In genomic region chr6:137202078-137202477, GRCh38 we compare ENCODE assay signal across 12 cellular contexts. TPM values are rescaled to one million over a fixed set of nuclear protein-coding genes. Genes with fewer than 3 reads are reported as not detected.
DNase-seq lines count a peak whose midpoint lies in the region; ATAC-seq and TF ChIP-seq lines count a peak whose summit lies in the region.
"Had no signal": no experiment of that assay in that cellular context is flagged by ENCODE, and none has a peak within 500 bp of the region (broad histone marks: within the 10 kb centered on the region; RNA-seq: fewer than 3 reads in every experiment).

No MANE protein-coding gene starts in this region.

- H3K4me2 ChIP-seq in DOHH2 (ENCODE audit: low read length), result no peak overlapping the region

- no peaks in the 10 kb centered on the region for H3K27me3 ChIP-seq in DOHH2 (ENCODE audit: control insufficient read depth, low read length)
- H3K27me3 ChIP-seq: esophagus muscularis mucosa had no signal

- DNase-seq in choroid plexus epithelial cell (ENCODE audit: low read depth) (no peak), nephron progenitor cell (peak; percentile 4), SIG-M5 treated with dmso at 0.1 percent for 504 hours (lab: John Stamatoyannopoulos, UW; ENCODE audit: unreplicated experiment) (no peak), iPS-NIHi7 (ENCODE audit: extremely low spot score) (no peak)
- no peak for DNase-seq in activated naive CD4-positive, alpha-beta T cell treated with anti-CD3 and anti-CD28 coated beads, Interleukin-2, amount 50 U/mL, for 16 hours
- no peak for DNase-seq in activated naive CD4-positive, alpha-beta T cell treated with anti-CD3 and anti-CD28 coated beads, Interleukin-2, amount 50 U/mL, for 72 hours (ENCODE audit: low spot score in 2 of 2)
- DNase-seq: activated T-cell treated with anti-CD3 and anti-CD28 coated beads, Interleukin-2, amount 50 U/mL, for 72 hours; retina had no signal

- H3K36me3 Mint-ChIP-seq in nephron progenitor cell (ENCODE audit: low read depth), result peaks cover 81% of the 10 kb centered on the region
- H3K36me3 Mint-ChIP-seq in activated naive CD4-positive, alpha-beta T cell treated with anti-CD3 and anti-CD28 coated beads, Interleukin-2, amount 50 U/mL, for 72 hours, result peaks cover 0 to 35% of the 10 kb centered on the region in 2 donors

- no peak overlapping the region for H3K4me3 Mint-ChIP-seq in nephron progenitor cell
- H3K4me3 Mint-ChIP-seq: activated T-cell treated with anti-CD3 and anti-CD28 coated beads, Interleukin-2, amount 50 U/mL, for 72 hours had no signal

- peaks cover 9% of the 10 kb centered on the region for H3K4me1 ChIP-seq in DOHH2 (ENCODE audit: control insufficient read depth, low read length)

- H4K20me1 ChIP-seq in DOHH2 (ENCODE audit: control insufficient read depth, insufficient read depth, low read depth, low read length), result no peaks in the 10 kb centered on the region

- peak; percentile 70 for ATAC-seq in HG03439 (IDR thresholded peaks at IDR 0.05; ENCODE audit: unreplicated experiment)
- no peak for ATAC-seq in activated naive CD4-positive, alpha-beta T cell treated with anti-CD3 and anti-CD28 coated beads, Interleukin-2, amount 50 U/mL, for 72 hours

- no peaks in the 10 kb centered on the region for H3K4me1 Mint-ChIP-seq in nephron progenitor cell

- H3K9me3 Mint-ChIP-seq in nephron progenitor cell, result peaks cover 6% of the 10 kb centered on the region
- H3K9me3 Mint-ChIP-seq in activated naive CD4-positive, alpha-beta T cell treated with anti-CD3 and anti-CD28 coated beads, Interleukin-2, amount 50 U/mL, for 72 hours, result no peaks in the 10 kb centered on the region
- H3K9me3 Mint-ChIP-seq: activated T-cell treated with anti-CD3 and anti-CD28 coated beads, Interleukin-2, amount 50 U/mL, for 72 hours had no signal

- H3F3A ChIP-seq in DOHH2 (ENCODE audit: control insufficient read depth, insufficient read depth), result no peaks in the 10 kb centered on the region

- H3K9me3 ChIP-seq in DOHH2 (ENCODE audit: control insufficient read depth, insufficient read depth, low read length), result no peaks in the 10 kb centered on the region
- H3K9me3 ChIP-seq: esophagus muscularis mucosa had no signal

- no peaks in the 10 kb centered on the region for H3K79me2 ChIP-seq in DOHH2 (ENCODE audit: control insufficient read depth, low read length)

- H3K9me2 ChIP-seq in DOHH2 (replicated peaks; ENCODE audit: control insufficient read depth, low read length), result no peaks in the 10 kb centered on the region

- no peaks in the 10 kb centered on the region for H3K27me3 Mint-ChIP-seq in nephron progenitor cell (ENCODE audit: low read depth, poor library complexity)

- H3K36me3 ChIP-seq in DOHH2 (ENCODE audit: control insufficient read depth, low read length), result peaks cover 81% of the 10 kb centered on the region

- H3K27ac ChIP-seq in DOHH2 (ENCODE audit: low read depth, low read length), result no peak overlapping the region
- H3K27ac ChIP-seq: esophagus muscularis mucosa had no signal

- no peak overlapping the region for H3K27ac Mint-ChIP-seq in nephron progenitor cell
- no peak overlapping the region for H3K27ac Mint-ChIP-seq in activated naive CD4-positive, alpha-beta T cell treated with anti-CD3 and anti-CD28 coated beads, Interleukin-2, amount 50 U/mL, for 72 hours
- H3K27ac Mint-ChIP-seq: activated T-cell treated with anti-CD3 and anti-CD28 coated beads, Interleukin-2, amount 50 U/mL, for 72 hours had no signal

- peak; percentile 54 for TF ChIP-seq CTCF in DOHH2 (IDR thresholded peaks at IDR 0.05; ENCODE audit: low read depth, low read length, poor library complexity, severe bottlenecking)
- TF ChIP-seq CTCF in choroid plexus epithelial cell (conservative IDR thresholded peaks at IDR 0.05; ENCODE audit: low read depth, low read length), result peak; percentile 57
- peak; percentile 12 for TF ChIP-seq CTCF in nephron progenitor cell (IDR thresholded peaks at IDR 0.05)

- no peak overlapping the region for H3K4me3 ChIP-seq in DOHH2 (ENCODE audit: low read length)
- no peak overlapping the region for H3K4me3 ChIP-seq in choroid plexus epithelial cell (ENCODE audit: low read depth, low read length)
- H3K4me3 ChIP-seq: esophagus muscularis mucosa had no signal

RNA-seq across cellular contexts. Expression of gene IFNGR1, which starts 17.1 kb away (rescaled TPM):
- total RNA-seq in activated naive CD4-positive, alpha-beta T cell treated with anti-CD3 and anti-CD28 coated beads, Interleukin-2, amount 50 U/mL, for 72 hours, result 10 to 100 TPM; 32.7 to 62.5 TPM

RNA-seq across cellular contexts. Expression of gene IL22RA2, which starts 28.6 kb away (rescaled TPM):
- not detected for total RNA-seq in activated naive CD4-positive, alpha-beta T cell treated with anti-CD3 and anti-CD28 coated beads, Interleukin-2, amount 50 U/mL, for 72 hours
- total RNA-seq: activated T-cell treated with anti-CD3 and anti-CD28 coated beads, Interleukin-2, amount 50 U/mL, for 72 hours; esophagus muscularis mucosa; temporal lobe had no signal
